In the genomic region with DNA sequence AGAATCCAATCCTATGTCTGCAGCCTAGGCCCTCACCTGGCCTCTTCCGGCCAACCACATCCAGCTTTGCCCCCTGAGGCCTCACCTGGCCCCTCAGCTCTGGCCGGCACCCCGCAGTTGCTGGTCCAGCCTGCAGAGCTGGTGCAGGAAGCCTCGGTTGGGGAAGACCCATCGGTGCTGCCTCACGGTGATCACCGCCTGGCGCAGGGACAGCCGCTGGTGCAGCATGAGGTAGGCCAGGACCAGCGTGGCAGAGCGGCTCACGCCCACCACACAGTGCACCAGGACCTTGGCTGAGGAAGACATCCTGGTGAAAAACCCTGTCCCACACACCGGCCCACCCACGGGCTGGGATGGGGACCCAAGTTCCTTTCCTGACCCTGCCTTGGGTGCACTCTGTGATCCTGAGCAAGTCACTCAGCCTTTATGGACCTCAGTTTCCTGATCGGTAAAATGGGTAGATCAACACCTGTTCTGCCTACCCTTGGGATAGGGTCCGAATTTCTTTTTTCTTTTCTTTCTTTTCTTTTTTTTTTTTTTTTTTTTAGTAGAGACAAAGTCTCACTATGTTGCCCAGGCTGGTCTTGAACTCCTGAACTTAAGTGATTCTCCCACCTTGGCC, we compare ENCODE assay signal across 15 cellular contexts.
"Had no signal": no experiment of that assay in that cellular context is flagged by ENCODE, and none has a peak within 500 bp of the region (broad histone marks: within the 10 kb centered on the region; RNA-seq: fewer than 3 reads in every experiment).

No MANE protein-coding gene starts in this region.

- H3K4me1 ChIP-seq: thyroid gland had no signal

- H3K36me3 ChIP-seq: thyroid gland, vagina had no signal

- H3K4me3 ChIP-seq: coronary artery, lung, skin epidermis, thyroid gland, vagina had no signal

- H3K27ac Mint-ChIP-seq: nephron progenitor cell had no signal

- ATAC-seq: activated CD4-positive, CD25-positive, alpha-beta regulatory T cell treated with anti-CD3 and anti-CD28 coated beads, Interleukin-2, amount 50 U/mL, for 24 hours; left cardiac atrium had no signal

- H3K4me3 Mint-ChIP-seq: activated naive CD4-positive, alpha-beta T cell treated with anti-CD3 and anti-CD28 coated beads, Interleukin-2, amount 10 ng/mL, durations not matched to agents 7 days and 5 days; immature natural killer cell; nephron progenitor cell had no signal

- H3K36me3 Mint-ChIP-seq: activated naive CD4-positive, alpha-beta T cell treated with anti-CD3 and anti-CD28 coated beads, Interleukin-2, amount 10 ng/mL, durations not matched to agents 7 days and 5 days; immature natural killer cell had no signal

- DNase-seq: activated CD4-positive, alpha-beta T cell treated with anti-CD3 and anti-CD28 coated beads, Interleukin-2, amount 50 U/mL, for 4 hours; activated naive CD4-positive, alpha-beta T cell treated with anti-CD3 and anti-CD28 coated beads, Interleukin-2, amount 10 ng/mL, durations not matched to agents 7 days and 5 days; effector memory CD4-positive, alpha-beta T cell; hypothalamus; immature natural killer cell; left cardiac atrium; nephron progenitor cell; T-helper 2 cell; thyroid gland had no signal

- H3K27ac ChIP-seq: coronary artery, epithelial cell of prostate, thyroid gland, vagina had no signal

- H3K9me3 Mint-ChIP-seq: activated naive CD4-positive, alpha-beta T cell treated with anti-CD3 and anti-CD28 coated beads, Interleukin-2, amount 10 ng/mL, durations not matched to agents 7 days and 5 days; nephron progenitor cell had no signal

- H3K9me3 ChIP-seq: thyroid gland, vagina had no signal

- H3K27me3 ChIP-seq: thyroid gland, vagina had no signal
